Comparison of ENCODE assay signal across 1 cellular context in genomic region chr17:16419074-16419928, GRCh38.
A peak's percentile ranks its signal among the peaks of the same experiment; 100 is the strongest.
TF ChIP-seq lines count a peak whose summit lies in the region.

No MANE protein-coding gene starts in this region.

TF ChIP-seq in K562, 482 proteins besides CTCF, POLR2A, EP300 and RAD21 (continued from another document and continues in another):
- TF ChIP-seq CC2D1A (IDR thresholded peaks at IDR 0.05) (peak; percentile 97), BRD9 (IDR thresholded peaks at IDR 0.05; ENCODE audit: low read depth, partially characterized antibody) (peak; percentile 45), ZBTB7A (IDR thresholded peaks at IDR 0.05; ENCODE audit: borderline replicate concordance, control insufficient read depth, low read depth, low read length) (peak; percentile 58; the same call in 1 of the 2 replicates), USF1 (CRISPR knock-in tag; IDR thresholded peaks at IDR 0.05) (no peak), EZH2 (IDR thresholded peaks at IDR 0.05; ENCODE audit: borderline replicate concordance, low read depth, low read length) (no peak), MAFG (tag; conservative IDR thresholded peaks at IDR 0.05) (0 out of 2 replicates have a peak, but pooled peaks have one; percentile 35), RBBP5 (IDR thresholded peaks at IDR 0.05; ENCODE audit: borderline replicate concordance, insufficient read depth, low read length, poor library complexity, severe bottlenecking) (no peak), SMARCC2 (IDR thresholded peaks at IDR 0.05; ENCODE audit: low read depth) (peak; percentile 77), MEIS2 (IDR thresholded peaks at IDR 0.05; ENCODE audit: partially characterized antibody) (peak; percentile 20), NR2C1 (IDR thresholded peaks at IDR 0.05) (0 out of 2 replicates have a peak, but pooled peaks have one; percentile 47), NR2C1 (tag; IDR thresholded peaks at IDR 0.05) (no peak; the same call in none of the 2 replicates), PRDM10 (IDR thresholded peaks at IDR 0.05; ENCODE audit: partially characterized antibody) (peak; percentile 61), HDAC2 (IDR thresholded peaks at IDR 0.05) (peak; percentile 29; the same call in 1 of the 2 replicates), BMI1 (IDR thresholded peaks at IDR 0.05; ENCODE audit: low read length) (no peak), TBP (optimal IDR thresholded peaks at IDR 0.05; ENCODE audit: low read depth, low read length) (peak; percentile 19), E2F6 (IDR thresholded peaks at IDR 0.05; ENCODE audit: borderline replicate concordance in 1 of 2, extremely low read depth in 1 of 2, insufficient read depth in 1 of 2, insufficient read length in 1 of 2, low read depth in 1 of 2, low read length in 1 of 2, poor library complexity in 1 of 2, severe bottlenecking in 1 of 2) (peak in 1 of 2 experiments; percentile 26), GABPA (tag; conservative IDR thresholded peaks at IDR 0.05; ENCODE audit: low read depth) (peak; percentile 40), ARNT (IDR thresholded peaks at IDR 0.05) (0 out of 4 replicates have a peak, but pooled peaks of 1 of the 2 experiments have one; percentile 36), GTF2F1 (IDR thresholded peaks at IDR 0.05; ENCODE audit: low read depth, low read length) (no peak), SMARCA4 (IDR thresholded peaks at IDR 0.05) (peak; percentile 89), JUND (IDR thresholded peaks at IDR 0.05; ENCODE audit: borderline replicate concordance, low read depth, low read length) (peak; percentile 98), JUND (tag; IDR thresholded peaks at IDR 0.05; ENCODE audit: borderline replicate concordance, low read depth, low read length) (peak; percentile 91; the same call in 2 of the 3 replicates), JUN (IDR thresholded peaks at IDR 0.05; ENCODE audit: borderline replicate concordance, low read depth, low read length) (peak; percentile 94), JUN (CRISPR knock-in tag; IDR thresholded peaks at IDR 0.05; ENCODE audit: borderline replicate concordance) (no peak), SOX6 (IDR thresholded peaks at IDR 0.05) (peak; percentile 58), CTBP1 (IDR thresholded peaks at IDR 0.05; ENCODE audit: borderline replicate concordance) (no peak), NEUROD1 (IDR thresholded peaks at IDR 0.05; ENCODE audit: borderline replicate concordance, low read depth, low read length, partially characterized antibody) (peak; percentile 50), ZFP36 (IDR thresholded peaks at IDR 0.05; ENCODE audit: low read depth, low read length, partially characterized antibody) (no peak), SMAD4 (CRISPR knock-in tag; conservative IDR thresholded peaks at IDR 0.05) (peak; percentile 59; the same call in 1 of the 2 replicates), STAT5A (IDR thresholded peaks at IDR 0.05; ENCODE audit: borderline replicate concordance, low read length) (peak; percentile 58; the same call in 1 of the 2 replicates), FOSL1 (tag; conservative IDR thresholded peaks at IDR 0.05) (peak; percentile 93), ZMIZ1 (IDR thresholded peaks at IDR 0.05; ENCODE audit: low read depth in 2 of 2, low read length in 2 of 2) (0 out of 4 replicates have a peak, but pooled peaks of 1 of the 2 experiments have one; percentile 38), ZNF318 (IDR thresholded peaks at IDR 0.05; ENCODE audit: borderline replicate concordance in 1 of 2, low read depth in 1 of 2) (peak in 1 of 2 experiments; percentile 67; a peak in 2 of 4 replicates), ZC3H11A (IDR thresholded peaks at IDR 0.05; ENCODE audit: low read depth, low read length) (no peak), ZNF561 (CRISPR knock-in tag; conservative IDR thresholded peaks at IDR 0.05) (no peak), ZNF766 (CRISPR knock-in tag; conservative IDR thresholded peaks at IDR 0.05) (peak; percentile 74; the same call in 1 of the 2 replicates), RNF219 (CRISPR knock-in tag; IDR thresholded peaks at IDR 0.05) (no peak), ZNF830 (CRISPR knock-in tag; IDR thresholded peaks at IDR 0.05) (no peak), FOS (IDR thresholded peaks at IDR 0.05; ENCODE audit: extremely low read depth, insufficient read length) (peak; percentile 70), KLF16 (IDR thresholded peaks at IDR 0.05) (peak; percentile 53; the same call in 1 of the 2 replicates), ZEB2 (IDR thresholded peaks at IDR 0.05) (peak; percentile 32; the same call in 1 of the 2 replicates)
